11 cellular contexts compared by ENCODE assay signal in genomic region chr19:4284176-4284958, GRCh38. TPM values are rescaled to one million over a fixed set of nuclear protein-coding genes. Genes with fewer than 3 reads are reported as not detected.
DNase-seq lines count a peak whose midpoint lies in the region; ATAC-seq and TF ChIP-seq lines count a peak whose summit lies in the region.
"Had no signal": no experiment of that assay in that cellular context is flagged by ENCODE, and none has a peak within 500 bp of the region (broad histone marks: within the 10 kb centered on the region; RNA-seq: fewer than 3 reads in every experiment).

No MANE protein-coding gene starts in this region.

- H3K4me3 ChIP-seq in mammary epithelial cell (replicated peaks in 1 of 3; ENCODE audit: insufficient read depth in 1 of 3, low read depth in 2 of 3, low read length in 3 of 3) (no peak overlapping the region), testis (peak overlapping the region in 1 of 2 donors; percentile 12), heart left ventricle (no peak overlapping the region), aorta (ENCODE audit: low read length in 2 of 2) (no peak overlapping the region)

- TF ChIP-seq CTCF in mammary epithelial cell (conservative IDR thresholded peaks at IDR 0.05 in 1 of 2, IDR thresholded peaks at IDR 0.05 in 1 of 2; ENCODE audit: extremely low read depth in 1 of 2, insufficient read depth in 1 of 2, low read depth in 1 of 2, low read length in 2 of 2) (no peak), foreskin keratinocyte (conservative IDR thresholded peaks at IDR 0.05) (no peak), testis (IDR thresholded peaks at IDR 0.05) (no peak), heart left ventricle (IDR thresholded peaks at IDR 0.05) (no peak)

- BruUV-seq in mammary epithelial cell (replicated peaks; lab: Mats Ljungman, UMichigan): no TSS peak

- peak; percentile 33 for ATAC-seq in foreskin keratinocyte
- ATAC-seq in heart left ventricle: no peak
- no peak for ATAC-seq in aorta (ENCODE audit: low FRiP score)

- H4K20me1 ChIP-seq in mammary epithelial cell (ENCODE audit: insufficient read depth, low read length): no peaks in the 10 kb centered on the region

- H3K27ac ChIP-seq in mammary epithelial cell (ENCODE audit: insufficient read depth, low read depth, low read length) (no peak overlapping the region), foreskin keratinocyte (no peak overlapping the region), testis (no peak overlapping the region), heart left ventricle (no peak overlapping the region), aorta (ENCODE audit: low read depth in 1 of 2, low read length in 2 of 2) (no peak overlapping the region)
- H3K27ac ChIP-seq: epithelial cell of prostate had no signal

- TF ChIP-seq POLR2A in testis (IDR thresholded peaks at IDR 0.05) (no peak), heart left ventricle (IDR thresholded peaks at IDR 0.05) (no peak)

- H3K4me1 ChIP-seq in mammary epithelial cell (ENCODE audit: insufficient read depth, low read length) (no peaks in the 10 kb centered on the region), foreskin keratinocyte (no peaks in the 10 kb centered on the region), testis (peaks cover 4% of the 10 kb centered on the region), heart left ventricle (peaks cover 0 to 9% (median 5%) of the 10 kb centered on the region in 12 donors), aorta (ENCODE audit: control insufficient read depth in 1 of 2, insufficient read depth in 2 of 2, low read length in 2 of 2) (no peaks in the 10 kb centered on the region)

- dilution Hi-C loops in mammary epithelial cell (cut with HindIII; ENCODE audit: low sequenced_read_pairs): no loop called here

- H3K9me3 ChIP-seq in mammary epithelial cell (replicated peaks; ENCODE audit: insufficient read depth, low read length) (no peaks in the 10 kb centered on the region), testis (no peaks in the 10 kb centered on the region), heart left ventricle (no peaks in the 10 kb centered on the region), aorta (ENCODE audit: control insufficient read depth, low read length) (peaks cover 2% of the 10 kb centered on the region)

- H3K27me3 ChIP-seq in mammary epithelial cell (ENCODE audit: insufficient read depth, low read length) (peaks cover 12% of the 10 kb centered on the region), foreskin keratinocyte (peaks cover 46% of the 10 kb centered on the region), testis (no peaks in the 10 kb centered on the region), heart left ventricle (peaks cover 10 to 52% (median 25%) of the 10 kb centered on the region in 9 donors), aorta (ENCODE audit: control insufficient read depth in 1 of 2, insufficient read depth in 2 of 2, low read length in 1 of 2) (no peaks in the 10 kb centered on the region)

- H3K36me3 ChIP-seq in mammary epithelial cell (ENCODE audit: insufficient read depth, low read length) (no peaks in the 10 kb centered on the region), testis (ENCODE audit: low read depth, missing control alignments) (no peaks in the 10 kb centered on the region), heart left ventricle (no peaks in the 10 kb centered on the region), aorta (ENCODE audit: control insufficient read depth in 1 of 2, insufficient read depth in 2 of 2, low read length in 1 of 2) (no peaks in the 10 kb centered on the region)

- in situ Hi-C loops in T47D (cut with HindIII; ENCODE audit: low pct_unique_long_range_greater_than_20kb, low sequenced_read_pairs): no loop called here
- in situ Hi-C loops in mammary epithelial cell (cut with MboI; ENCODE audit: low sequenced_read_pairs in 2 of 2): no loop called here

- 38% methylated on average over 16 of the region's 20 CpGs for WGBS in mammary epithelial cell (ENCODE audit: low coverage, missing lambda C conversion rate)
- 28 to 29% methylated on average over 19 to 20 of the region's 20 CpGs for WGBS in testis, 2 donors
- 45 to 57% (median 54%) methylated on average over 16 to 20 of the region's 20 CpGs for WGBS in heart left ventricle, 4 donors
- 30 to 43% methylated on average over 20 of the region's 20 CpGs for WGBS in aorta, 2 donors

- H3K9ac ChIP-seq in mammary epithelial cell (ENCODE audit: insufficient read depth, low read length): no peak overlapping the region

- no peak overlapping the region for H3K4me2 ChIP-seq in mammary epithelial cell (ENCODE audit: insufficient read depth, low read depth, low read length)

- DNase-seq in T47D (ENCODE audit: low read depth in 1 of 2, low spot score in 1 of 2): peak; percentile 87 to 93
- DNase-seq in mammary epithelial cell: no peak
- DNase-seq in OCI-M1 (lab: John Stamatoyannopoulos, UW): peak; percentile 58
- peak in 1 of 2 donors; percentile 21 for DNase-seq in foreskin keratinocyte
- DNase-seq in testis: peak; percentile 78
- DNase-seq in putamen (ENCODE audit: low spot score): no peak
- no peak for DNase-seq in heart left ventricle
- DNase-seq in aorta: no peak
- DNase-seq: activated naive CD8-positive, alpha-beta T cell treated with anti-CD3 and anti-CD28 coated beads for 36 hours; CD4-positive, CD25-positive, alpha-beta regulatory T cell had no signal

- intact Hi-C loops in mammary epithelial cell (cut with micrococcal nuclease) (no loop called here), testis (cut with DNase I; ENCODE audit: low total_unique reads) (no loop called here), heart left ventricle (cut with DNase I) (no loop called here), aorta (cut with DNase I) (no loop called here)

- H3K79me2 ChIP-seq in mammary epithelial cell (ENCODE audit: insufficient read depth, low read length): no peaks in the 10 kb centered on the region

- CTCF ChIA-PET in mammary epithelial cell (lab: Charles Lee; ENCODE audit: low non-redundant PET): no interaction called here

- H2AFZ ChIP-seq in mammary epithelial cell (ENCODE audit: low read depth, low read length): no peak overlapping the region

RNA-seq across cellular contexts. Expression of gene SHD, which starts 5.3 kb away (rescaled TPM):
- total RNA-seq in mammary epithelial cell (not detected), foreskin keratinocyte (not detected in 2 replicates), testis (1 to 10 TPM in 1 of 2 donors, under 1 TPM in 1; 0.16 to 1.8 TPM), heart left ventricle (under 1 TPM in 1 of 9 donors, not detected in 8; 0.52 TPM), aorta (not detected)
- polyA plus RNA-seq in mammary epithelial cell (not detected), foreskin keratinocyte (not detected in 2 replicates), testis (ENCODE audit: insufficient read depth, low read depth, low replicate concordance) (0.79 TPM), heart left ventricle (not detected), aorta (1 to 10 TPM in 1 of 2 donors, not detected in 1; 1.5 TPM)
- not detected for polyA minus RNA-seq in mammary epithelial cell
- total RNA-seq: activated naive CD8-positive, alpha-beta T cell treated with anti-CD3 and anti-CD28 coated beads for 36 hours; CD4-positive, CD25-positive, alpha-beta regulatory T cell had no signal
- polyA plus RNA-seq: CD4-positive, CD25-positive, alpha-beta regulatory T cell had no signal

RNA-seq across cellular contexts. Expression of gene TMIGD2, which starts 17.8 kb away (rescaled TPM):
- total RNA-seq in mammary epithelial cell (not detected), foreskin keratinocyte (not detected in 2 replicates), testis (1 to 10 TPM in 1 of 2 donors, under 1 TPM in 1; 0.47 to 1.1 TPM), heart left ventricle (under 1 TPM in 3 of 9 donors, not detected in 6; 0.20 to 0.67 (median 0.30) TPM), aorta (under 1 TPM in 1 of 2 donors, not detected in 1; 0.26 TPM)
- polyA plus RNA-seq in mammary epithelial cell (not detected), foreskin keratinocyte (not detected in 2 replicates), testis (ENCODE audit: insufficient read depth, low read depth, low replicate concordance) (0.83 TPM), heart left ventricle (under 1 TPM in 1 of 2 donors, not detected in 1; 0.06 TPM), aorta (1 to 10 TPM in 1 of 2 donors, under 1 TPM in 1; 0.23 to 1.4 TPM)
- polyA minus RNA-seq in mammary epithelial cell: not detected

RNA-seq across cellular contexts. Expression of gene FSD1, which starts 20.0 kb away (rescaled TPM):
- total RNA-seq in mammary epithelial cell: 1 to 10 TPM in 1 of 2 donors, under 1 TPM in 1; 0.50 to 7.8 TPM
- polyA plus RNA-seq in mammary epithelial cell: 3.0 TPM
- polyA minus RNA-seq in mammary epithelial cell: not detected
- 7.3 and 8.6 TPM in 2 replicates for total RNA-seq in foreskin keratinocyte
- polyA plus RNA-seq in foreskin keratinocyte: 8.4 and 10.4 TPM in 2 replicates
- 10 to 100 TPM; 24.1 to 24.9 TPM for total RNA-seq in testis
- 18.2 TPM for polyA plus RNA-seq in testis (ENCODE audit: insufficient read depth, low read depth, low replicate concordance)
- total RNA-seq in heart left ventricle: 1 to 10 TPM in 1 of 9 donors, not detected in 8; 1.2 TPM
- polyA plus RNA-seq in heart left ventricle: under 1 TPM in 1 of 2 donors, not detected in 1; 0.04 TPM
- total RNA-seq in aorta: under 1 TPM in 1 of 2 donors, not detected in 1; 0.84 TPM
- not detected for polyA plus RNA-seq in aorta

RNA-seq across cellular contexts. Expression of gene YJU2, which starts 37.5 kb away (rescaled TPM):
- total RNA-seq in mammary epithelial cell: 10 to 100 TPM; 14.4 to 15.0 TPM
- 18.9 TPM for polyA plus RNA-seq in mammary epithelial cell
- 2.9 TPM for polyA minus RNA-seq in mammary epithelial cell
- 27.5 and 29.2 TPM in 2 replicates for total RNA-seq in foreskin keratinocyte
- 33.6 and 36.6 TPM in 2 replicates for polyA plus RNA-seq in foreskin keratinocyte
- 10 to 100 TPM; 26.1 to 36.6 TPM for total RNA-seq in testis
- polyA plus RNA-seq in testis (ENCODE audit: insufficient read depth, low read depth, low replicate concordance): 31.1 TPM
- 10 to 100 TPM in 6 of 9 donors, 1 to 10 TPM in 3; 7.6 to 19.1 (median 10.4) TPM for total RNA-seq in heart left ventricle
- polyA plus RNA-seq in heart left ventricle: 10 to 100 TPM; 23.1 to 26.7 TPM
- 10 to 100 TPM; 12.5 to 15.0 TPM for total RNA-seq in aorta
- polyA plus RNA-seq in aorta: 10 to 100 TPM; 12.4 to 25.2 TPM

RNA-seq across cellular contexts. Expression of gene STAP2, which starts 54.3 kb away (rescaled TPM):
- 10 to 100 TPM; 26.7 to 52.8 TPM for total RNA-seq in mammary epithelial cell
- polyA plus RNA-seq in mammary epithelial cell: 55.0 TPM
- 40.1 TPM for polyA minus RNA-seq in mammary epithelial cell
- total RNA-seq in foreskin keratinocyte: 65.5 and 76.1 TPM in 2 replicates
- polyA plus RNA-seq in foreskin keratinocyte: 75.0 and 84.2 TPM in 2 replicates
- 1 to 10 TPM; 5.3 to 6.4 TPM for total RNA-seq in testis
- 6.2 TPM for polyA plus RNA-seq in testis (ENCODE audit: insufficient read depth, low read depth, low replicate concordance)
- total RNA-seq in heart left ventricle: 10 to 100 TPM in 1 of 9 donors, 1 to 10 TPM in 6, under 1 TPM in 2; 0.67 to 14.2 (median 2.1) TPM
- polyA plus RNA-seq in heart left ventricle: 1 to 10 TPM; 1.1 to 1.9 TPM
- total RNA-seq in aorta: 1 to 10 TPM; 1.9 to 2.2 TPM
- polyA plus RNA-seq in aorta: 10 to 100 TPM in 1 of 2 donors, under 1 TPM in 1; 0.13 to 27.8 TPM

Comparison
In these comparisons a context has a peak if more than half of its experiments do, and no peak if none do; other contexts are left out.
1. DNase-seq: peak in T47D (2 of 2), OCI-M1 (single experiment) and testis (single experiment); none in mammary epithelial cell (single experiment), putamen (single experiment), heart left ventricle (0 of 5) and aorta (0 of 2).